Comparison of ENCODE assay signal across 19 cellular contexts in genomic region chr18:25326231-25327042, GRCh38. TPM values are rescaled to one million over a fixed set of nuclear protein-coding genes. Genes with fewer than 3 reads are reported as not detected.
A peak's percentile ranks its signal among the peaks of the same experiment; 100 is the strongest.
DNase-seq lines count a peak whose midpoint lies in the region; ATAC-seq and TF ChIP-seq lines count a peak whose summit lies in the region.
"Had no signal": no experiment of that assay in that cellular context is flagged by ENCODE, and none has a peak within 500 bp of the region (broad histone marks: within the 10 kb centered on the region; RNA-seq: fewer than 3 reads in every experiment).

No MANE protein-coding gene starts in this region.

- no peaks in the 10 kb centered on the region for H3K36me3 Mint-ChIP-seq in activated T-cell treated with anti-CD3 and anti-CD28 coated beads, Interleukin-2, amount 50 U/mL, for 4 hours (ENCODE audit: insufficient read depth)

- ATAC-seq in heart left ventricle, result peak; percentile 16 to 73 (median 54)
- no peak for ATAC-seq in activated T-cell treated with anti-CD3 and anti-CD28 coated beads, Interleukin-2, amount 50 U/mL, for 4 hours
- ATAC-seq: left lobe of liver, right lobe of liver, upper lobe of right lung had no signal

- H4K20me1 ChIP-seq in SK-N-SH (ENCODE audit: insufficient read depth) (no peaks in the 10 kb centered on the region), smooth muscle cell (ENCODE audit: low read depth) (peaks cover 75% of the 10 kb centered on the region)

- no peaks in the 10 kb centered on the region for H3K9me3 Mint-ChIP-seq in activated T-cell treated with anti-CD3 and anti-CD28 coated beads, Interleukin-2, amount 50 U/mL, for 4 hours
- H3K9me3 Mint-ChIP-seq: activated T-helper 2 cell treated with anti-CD3 and anti-CD28 coated beads, Interferon-gamma antibody, Interleukin-2, Interleukin-4, amounts not matched to agents 10 μg/mL and 5 μg/mL and 100 μg/mL, durations not matched to agents 14 hours and 24 hours and 36 hours; T-helper 2 cell treated with Interferon-gamma antibody and Interleukin-4, amounts not matched to agents 5 μg/mL and 100 μg/mL, for 36 hours had no signal

- TF ChIP-seq CTCF in HEK293 (tag by site-specific recombination; IDR thresholded peaks at IDR 0.05) (no peak), SK-N-SH (IDR thresholded peaks at IDR 0.05) (no peak), heart left ventricle (IDR thresholded peaks at IDR 0.05) (no peak), smooth muscle cell (IDR thresholded peaks at IDR 0.05; ENCODE audit: borderline replicate concordance, insufficient read depth, poor library complexity, severe bottlenecking) (no peak)

- H3K4me1 ChIP-seq in HEK293 (ENCODE audit: control insufficient read depth, insufficient read depth, low read length) (peaks cover 14% of the 10 kb centered on the region), SK-N-SH (ENCODE audit: control insufficient read depth in 1 of 2, insufficient read depth in 2 of 2, low read depth in 1 of 2, low read length in 1 of 2) (peaks cover 0 to 2% of the 10 kb centered on the region in 2 experiments; a peak in 2 of 4 replicates), heart left ventricle (peaks cover 0 to 53% (median 27%) of the 10 kb centered on the region in 12 donors), smooth muscle cell (ENCODE audit: low read depth) (peaks cover 12% of the 10 kb centered on the region)
- H3K4me1 ChIP-seq: HAP-1, right lobe of liver had no signal

- no peaks in the 10 kb centered on the region for H3K9me2 ChIP-seq in SK-N-SH

- DNase-seq in SK-N-SH (no peak), heart left ventricle (no peak), smooth muscle cell (lab: John Stamatoyannopoulos, UW; ENCODE audit: unreplicated experiment) (no peak), GM19238 (ENCODE audit: insufficient read length, low spot score) (no peak), NAMALWA (ENCODE audit: low spot score) (no peak)
- no peak for DNase-seq in activated T-cell treated with anti-CD3 and anti-CD28 coated beads, Interleukin-2, amount 50 U/mL, for 4 hours
- DNase-seq: NCI-H1105; NCI-H526 treated with DMSO at 0.1 percent for 48 hours; occipital lobe; right lobe of liver; stimulated activated CD4-positive, alpha-beta T cell treated with anti-CD3 and anti-CD28 coated beads, Interleukin-1b, Interleukin-23, amount 100 ng/mL, for 48 hours; upper lobe of right lung had no signal

- H3K27me3 ChIP-seq in SK-N-SH (ENCODE audit: insufficient read depth) (no peaks in the 10 kb centered on the region), heart left ventricle (no peaks in the 10 kb centered on the region), smooth muscle cell (ENCODE audit: low read depth) (no peaks in the 10 kb centered on the region)
- H3K27me3 ChIP-seq: right lobe of liver, upper lobe of right lung had no signal

- H3K9me3 ChIP-seq in HEK293 (ENCODE audit: control insufficient read depth, insufficient read depth, low read depth, low read length) (no peaks in the 10 kb centered on the region), SK-N-SH (no peaks in the 10 kb centered on the region), heart left ventricle (no peaks in the 10 kb centered on the region), smooth muscle cell (replicated peaks; ENCODE audit: low read depth) (no peaks in the 10 kb centered on the region)
- H3K9me3 ChIP-seq: HAP-1, right lobe of liver, upper lobe of right lung had no signal

- no peak overlapping the region for H3K9ac ChIP-seq in SK-N-SH
- no peak overlapping the region for H3K9ac ChIP-seq in smooth muscle cell (ENCODE audit: low read depth)

- H3K36me3 ChIP-seq in HEK293 (ENCODE audit: control insufficient read depth in 2 of 2, insufficient read depth in 1 of 2, low read length in 2 of 2) (0 out of 3 replicates have a peak, but pooled peaks cover 0 to 1% of the 10 kb centered on the region in 2 experiments), SK-N-SH (replicated peaks in 1 of 2; ENCODE audit: control insufficient read depth in 1 of 2, insufficient read depth in 2 of 2, low read length in 1 of 2) (peaks cover 0 to 3% of the 10 kb centered on the region in 2 experiments), heart left ventricle (peaks cover 0 to 6% (median 3%) of the 10 kb centered on the region in 9 donors), smooth muscle cell (ENCODE audit: low read depth) (no peaks in the 10 kb centered on the region)
- H3K36me3 ChIP-seq: HAP-1, right lobe of liver, upper lobe of right lung had no signal

- intact Hi-C loops in heart left ventricle (cut with DNase I), result no loop called here

- no peaks in the 10 kb centered on the region for H3F3A ChIP-seq in SK-N-SH (replicated peaks; ENCODE audit: insufficient read depth)
- no peaks in the 10 kb centered on the region for H3F3A ChIP-seq in smooth muscle cell (ENCODE audit: low read depth)

- peaks cover 3% of the 10 kb centered on the region for H3K27me3 Mint-ChIP-seq in activated T-cell treated with anti-CD3 and anti-CD28 coated beads, Interleukin-2, amount 50 U/mL, for 4 hours (ENCODE audit: low read depth)

- CTCF ChIA-PET in HEK293 (lab: Yijun Ruan, JAX) (interaction anchor here (1.5 kb wide), 1 partner anchor 9 kb away, joined by 3 read pairs; no protein-coding TSS in a partner anchor), SK-N-SH (lab: Yijun Ruan, JAX) (no interaction called here)

- H3K4me3 Mint-ChIP-seq in activated T-cell treated with anti-CD3 and anti-CD28 coated beads, Interleukin-2, amount 50 U/mL, for 4 hours, result no peak overlapping the region
- H3K4me3 Mint-ChIP-seq: B cell; stimulated activated naive CD8-positive, alpha-beta T cell treated with anti-CD3 and anti-CD28 coated beads, Interleukin-15, Interleukin-2, amounts not matched to agents 100 ng/mL and 50 ng/mL, for 24 hours; T-helper 2 cell treated with Interferon-gamma antibody and Interleukin-4, amounts not matched to agents 5 μg/mL and 100 μg/mL, for 36 hours had no signal

- no peak for TF ChIP-seq EP300 in SK-N-SH (IDR thresholded peaks at IDR 0.05; ENCODE audit: borderline replicate concordance in 1 of 2, low read depth in 1 of 2, low read length in 1 of 2)

- no peak overlapping the region for H3K27ac ChIP-seq in HEK293 (ENCODE audit: extremely low read depth, low read depth, low read length)
- H3K27ac ChIP-seq in SK-N-SH (ENCODE audit: low read depth in 2 of 2, low read length in 1 of 2), result peak overlapping the region; percentile 13 to 39; a peak in 1 of 4 replicates
- H3K27ac ChIP-seq in heart left ventricle, result peak overlapping the region in 5 of 12 donors; percentile 1 to 60 (median 13)
- peak overlapping the region; percentile 53 for H3K27ac ChIP-seq in smooth muscle cell (ENCODE audit: low read depth)
- H3K27ac ChIP-seq: right lobe of liver, upper lobe of right lung had no signal

- no peak for TF ChIP-seq POLR2A in heart left ventricle (IDR thresholded peaks at IDR 0.05)

- H3K4me3 ChIP-seq in HEK293 (ENCODE audit: low read depth, low read length) (no peak overlapping the region), SK-N-SH (ENCODE audit: low read depth in 2 of 2, low read length in 1 of 2) (no peak overlapping the region), heart left ventricle (peak overlapping the region in 2 of 12 donors; percentile 3 to 7), smooth muscle cell (no peak overlapping the region)
- H3K4me3 ChIP-seq: HAP-1, right lobe of liver, upper lobe of right lung had no signal

- H2AFZ ChIP-seq in SK-N-SH (ENCODE audit: low read depth) (no peak overlapping the region), smooth muscle cell (ENCODE audit: low read depth) (no peak overlapping the region)

- H3K4me1 Mint-ChIP-seq in activated T-cell treated with anti-CD3 and anti-CD28 coated beads, Interleukin-2, amount 50 U/mL, for 4 hours (ENCODE audit: low read depth), result no peaks in the 10 kb centered on the region
- H3K4me1 Mint-ChIP-seq: B cell had no signal

- no peaks in the 10 kb centered on the region for H3K79me2 ChIP-seq in SK-N-SH (ENCODE audit: insufficient read depth)
- H3K79me2 ChIP-seq in smooth muscle cell (ENCODE audit: low read depth), result peaks cover 62% of the 10 kb centered on the region

- TF ChIP-seq RAD21 in SK-N-SH (IDR thresholded peaks at IDR 0.05; ENCODE audit: low read length), result no peak

- WGBS in SK-N-SH (ENCODE audit: low lambda C conversion rate), result 91% methylated on average over 4 of the region's 4 CpGs
- WGBS in heart left ventricle, 4 donors, result 32 to 42% (median 36%) methylated on average over 4 of the region's 4 CpGs
- 40% methylated on average over 4 of the region's 4 CpGs for WGBS in smooth muscle cell (ENCODE audit: low lambda C conversion rate)

- H3K4me2 ChIP-seq in SK-N-SH (no peak overlapping the region), smooth muscle cell (peak overlapping the region; percentile 43)

- POLR2A ChIA-PET in HEK293 (lab: Yijun Ruan, JAX), result no interaction called here
- POLR2A ChIA-PET in SK-N-SH (lab: Yijun Ruan, JAX), result no interaction called here

TF ChIP-seq in SK-N-SH, 30 proteins besides CTCF, POLR2A, EP300 and RAD21 (continues in another document):
- TF ChIP-seq NRF1 (IDR thresholded peaks at IDR 0.05; ENCODE audit: low read depth, low read length) (no peak), FOXM1 (IDR thresholded peaks at IDR 0.05; ENCODE audit: low read depth) (no peak), ZBTB33 (IDR thresholded peaks at IDR 0.05; ENCODE audit: borderline replicate concordance, low read depth) (no peak), TEAD4 (IDR thresholded peaks at IDR 0.05; ENCODE audit: borderline replicate concordance, insufficient read depth) (no peak), GATA2 (CRISPR knock-in tag; IDR thresholded peaks at IDR 0.05) (no peak)

RNA-seq across cellular contexts. Expression of gene ZNF521, which starts 25.5 kb away (rescaled TPM):
- polyA plus RNA-seq in SK-N-SH (2012; rRNA removed) (14.1 and 17.8 TPM in 2 replicates), heart left ventricle (1 to 10 TPM; 1.5 to 6.4 TPM), smooth muscle cell (19.9 and 21.8 TPM in 2 replicates)
- polyA plus RNA-seq in SK-N-SH (2012; cell fraction: cytosol; rRNA removed), result 13.7 and 15.0 TPM in 2 replicates
- polyA plus RNA-seq in SK-N-SH (2012; cell fraction: nucleus; rRNA removed), result 18.3 and 37.6 TPM in 2 replicates
- total RNA-seq in heart left ventricle (10 to 100 TPM; 12.2 to 24.4 (median 15.2) TPM), smooth muscle cell (36.4 and 43.8 TPM in 2 replicates)
- under 1 TPM; 0.15 to 0.33 (median 0.16) TPM for total RNA-seq in activated T-cell treated with anti-CD3 and anti-CD28 coated beads, Interleukin-2, amount 50 U/mL, for 4 hours
- total RNA-seq: activated T-helper 2 cell treated with anti-CD3 and anti-CD28 coated beads, Interferon-gamma antibody, Interleukin-2, Interleukin-4, amounts not matched to agents 10 μg/mL and 5 μg/mL and 100 μg/mL, durations not matched to agents 14 hours and 24 hours and 36 hours had no signal

Comparison
In these comparisons a context has a peak if more than half of its experiments do, and no peak if none do; other contexts are left out.
1. ATAC-seq: peak in heart left ventricle (4 of 4); none in activated T-cell treated with anti-CD3 and anti-CD28 coated beads, Interleukin-2, amount 50 U/mL, for 4 hours (0 of 2).
2. RNA of gene ZNF521, which starts 25.5 kb away (total RNA-seq): 36.4 to 43.8 TPM in smooth muscle cell and 12.2 to 24.4 TPM in heart left ventricle; 0.15 to 0.33 TPM in activated T-cell treated with anti-CD3 and anti-CD28 coated beads, Interleukin-2, amount 50 U/mL, for 4 hours; every median in the first group is over 4 times any median in the second.